1 cellular context compared by ENCODE assay signal in genomic region chr14:96267916-96268315, GRCh38.
TF ChIP-seq lines count a peak whose summit lies in the region.

No MANE protein-coding gene starts in this region.

TF ChIP-seq in IMR-90, 13 proteins besides CTCF, POLR2A, EP300 and RAD21:
- TF ChIP-seq RCOR1 (IDR thresholded peaks at IDR 0.05; ENCODE audit: insufficient replicate concordance, low read length), result no peak
- TF ChIP-seq SMC3 (IDR thresholded peaks at IDR 0.05; ENCODE audit: low read depth, low read length), result no peak
- TF ChIP-seq CHD1 (IDR thresholded peaks at IDR 0.05; ENCODE audit: low read depth, low read length), result no peak
- no peak for TF ChIP-seq BHLHE40 (IDR thresholded peaks at IDR 0.05; ENCODE audit: low read depth, low read length)
- TF ChIP-seq ELK1 (IDR thresholded peaks at IDR 0.05; ENCODE audit: borderline replicate concordance, low read depth, low read length), result no peak
- no peak for TF ChIP-seq MXI1 (IDR thresholded peaks at IDR 0.05; ENCODE audit: borderline replicate concordance, low read depth, low read length)
- no peak for TF ChIP-seq CEBPB (IDR thresholded peaks at IDR 0.05; ENCODE audit: low read depth, low read length)
- TF ChIP-seq MAZ (IDR thresholded peaks at IDR 0.05; ENCODE audit: borderline replicate concordance, low read depth, low read length), result no peak
- no peak for TF ChIP-seq FOS (IDR thresholded peaks at IDR 0.05; ENCODE audit: low read depth, low read length)
